28 cellular contexts compared by ENCODE assay signal in the genomic region with DNA sequence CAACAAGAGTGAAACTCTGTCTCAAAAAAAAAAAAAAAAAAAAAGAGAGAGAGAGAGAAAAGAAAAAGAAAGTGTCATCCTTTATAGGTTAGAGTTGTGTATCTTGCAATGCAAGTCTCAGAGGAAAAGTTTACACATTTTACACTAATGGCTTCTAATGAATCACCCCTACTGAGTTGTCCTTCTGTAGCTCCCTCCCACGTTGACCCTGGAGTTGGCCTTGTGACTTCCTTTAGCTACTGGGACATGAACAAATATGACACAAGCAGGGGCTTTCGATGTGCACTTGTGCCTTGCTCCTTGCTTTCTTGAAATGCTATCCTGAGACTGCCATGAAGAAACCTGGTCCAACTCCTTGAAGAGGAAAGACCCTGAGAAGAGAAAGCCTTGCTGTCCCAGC. TPM values are rescaled to one million over a fixed set of nuclear protein-coding genes. Genes with fewer than 3 reads are reported as not detected.
DNase-seq lines count a peak whose midpoint lies in the region; ATAC-seq and TF ChIP-seq lines count a peak whose summit lies in the region.
"Had no signal": no experiment of that assay in that cellular context is flagged by ENCODE, and none has a peak within 500 bp of the region (broad histone marks: within the 10 kb centered on the region; RNA-seq: fewer than 3 reads in every experiment).

No MANE protein-coding gene starts in this region.

- no peaks in the 10 kb centered on the region for H3K9me3 Mint-ChIP-seq in activated CD8-positive, alpha-beta T cell treated with anti-CD3 and anti-CD28 coated beads for 36 hours
- H3K9me3 Mint-ChIP-seq in activated CD8-positive, alpha-beta T cell treated with anti-CD3 and anti-CD28 coated beads, Interleukin-2, amount 10 ng/mL, durations not matched to agents 7 days and 5 days (ENCODE audit: insufficient read depth): no peaks in the 10 kb centered on the region
- H3K9me3 Mint-ChIP-seq in activated T-helper 17 cell treated with anti-CD3 and anti-CD28 coated beads, Interleukin-2, amount 50 U/mL, for 72 hours: no peaks in the 10 kb centered on the region
- no peaks in the 10 kb centered on the region for H3K9me3 Mint-ChIP-seq in neural progenitor cell
- H3K9me3 Mint-ChIP-seq: CD4-positive, alpha-beta memory T cell; HFFc6 had no signal

- peaks cover 6% of the 10 kb centered on the region for H3K27me3 ChIP-seq in neural progenitor cell
- H3K27me3 ChIP-seq: BLaER1, SJCRH30 had no signal

- H3K4me3 Mint-ChIP-seq in activated CD8-positive, alpha-beta T cell treated with anti-CD3 and anti-CD28 coated beads for 36 hours: no peak overlapping the region
- no peak overlapping the region for H3K4me3 Mint-ChIP-seq in activated CD8-positive, alpha-beta T cell treated with anti-CD3 and anti-CD28 coated beads, Interleukin-2, amount 10 ng/mL, durations not matched to agents 7 days and 5 days
- H3K4me3 Mint-ChIP-seq in activated T-helper 17 cell treated with anti-CD3 and anti-CD28 coated beads, Interleukin-2, amount 50 U/mL, for 72 hours: peak overlapping the region; percentile 13
- H3K4me3 Mint-ChIP-seq in neural progenitor cell: no peak overlapping the region
- H3K4me3 Mint-ChIP-seq: CD4-positive, alpha-beta memory T cell; HFFc6 had no signal

- H2AFZ ChIP-seq in neural progenitor cell (replicated peaks): no peak overlapping the region

- CTCF ChIA-PET in activated CD8-positive, alpha-beta T cell treated with anti-CD3 and anti-CD28 coated beads for 36 hours (lab: Charles Lee): interaction anchor here (1.2 to 1.6 kb wide), 3 partner anchors 10 to 309 kb away, joined by 3 read pairs; no protein-coding TSS in a partner anchor
- CTCF ChIA-PET in activated CD8-positive, alpha-beta T cell treated with anti-CD3 and anti-CD28 coated beads, Interleukin-2, amount 10 ng/mL, durations not matched to agents 7 days and 5 days (lab: Charles Lee): interaction anchor here (0.9 to 2.9 kb wide), 2 partner anchors 10 to 311 kb away, joined by 3 to 7 read pairs; no protein-coding TSS in a partner anchor

- intact Hi-C loops in activated CD8-positive, alpha-beta T cell treated with anti-CD3 and anti-CD28 coated beads for 36 hours (cut with micrococcal nuclease): no loop called here

- H3K4me1 Mint-ChIP-seq in activated CD8-positive, alpha-beta T cell treated with anti-CD3 and anti-CD28 coated beads for 36 hours (ENCODE audit: low read depth): peaks cover 13% of the 10 kb centered on the region
- H3K4me1 Mint-ChIP-seq in activated CD8-positive, alpha-beta T cell treated with anti-CD3 and anti-CD28 coated beads, Interleukin-2, amount 10 ng/mL, durations not matched to agents 7 days and 5 days (ENCODE audit: low read depth): peaks cover 22% of the 10 kb centered on the region
- H3K4me1 Mint-ChIP-seq in activated T-helper 17 cell treated with anti-CD3 and anti-CD28 coated beads, Interleukin-2, amount 50 U/mL, for 72 hours: peaks cover 15% of the 10 kb centered on the region
- peaks cover 25% of the 10 kb centered on the region for H3K4me1 Mint-ChIP-seq in neural progenitor cell

- H4K20me1 ChIP-seq in neural progenitor cell (ENCODE audit: low read depth): peaks cover 13% of the 10 kb centered on the region

- peaks cover 18% of the 10 kb centered on the region for H3K27me3 Mint-ChIP-seq in activated CD8-positive, alpha-beta T cell treated with anti-CD3 and anti-CD28 coated beads for 36 hours
- peaks cover 37% of the 10 kb centered on the region for H3K27me3 Mint-ChIP-seq in activated CD8-positive, alpha-beta T cell treated with anti-CD3 and anti-CD28 coated beads, Interleukin-2, amount 10 ng/mL, durations not matched to agents 7 days and 5 days (ENCODE audit: low read depth)
- peaks cover 8% of the 10 kb centered on the region for H3K27me3 Mint-ChIP-seq in activated T-helper 17 cell treated with anti-CD3 and anti-CD28 coated beads, Interleukin-2, amount 50 U/mL, for 72 hours
- peaks cover 4% of the 10 kb centered on the region for H3K27me3 Mint-ChIP-seq in neural progenitor cell (ENCODE audit: insufficient read depth, low read depth)

- no peak overlapping the region for H3K4me3 ChIP-seq in neural progenitor cell
- H3K4me3 ChIP-seq: BLaER1, HAP-1, K562, SJCRH30 had no signal

- H3K4me2 ChIP-seq in neural progenitor cell: no peak overlapping the region
- H3K4me2 ChIP-seq: BLaER1 had no signal

- POLR2A ChIA-PET in activated CD8-positive, alpha-beta T cell treated with anti-CD3 and anti-CD28 coated beads for 36 hours (lab: Charles Lee): no interaction called here
- POLR2A ChIA-PET in activated CD8-positive, alpha-beta T cell treated with anti-CD3 and anti-CD28 coated beads, Interleukin-2, amount 10 ng/mL, durations not matched to agents 7 days and 5 days (lab: Charles Lee): no interaction called here

- H3K79me2 ChIP-seq in neural progenitor cell (ENCODE audit: low read depth): peaks cover 22% of the 10 kb centered on the region

- peak; percentile 32 for DNase-seq in activated CD8-positive, alpha-beta T cell treated with anti-CD3 and anti-CD28 coated beads for 36 hours
- no peak for DNase-seq in activated CD8-positive, alpha-beta T cell treated with anti-CD3 and anti-CD28 coated beads, Interleukin-2, amount 10 ng/mL, durations not matched to agents 7 days and 5 days
- DNase-seq in neural progenitor cell (ENCODE audit: low spot score) (no peak), NCI-H345 (lab: John Stamatoyannopoulos, UW) (no peak), mucosa of gallbladder (ENCODE audit: low spot score) (no peak)
- DNase-seq in stimulated activated CD4-positive, alpha-beta T cell treated with anti-CD3 and anti-CD28 coated beads, Interleukin-2, amount 100 ng/mL, for 48 hours: no peak
- DNase-seq: CD4-positive, alpha-beta memory T cell; COR-L47; DMS53; GOT3; HFFc6; Kasumi-1; MV-4-11; NCI-H1105 treated with DMSO at 0.1 percent for 48 hours; NCI-H2029; NCI-H446 treated with DMSO at 0.1 percent for 48 hours; NCI-H526; NCI-H82; NK-92 treated with Interleukin-12 subunit alpha and Interleukin-12 subunit beta, amount 100 ng/mL, for 24 hours; PC-3; SJCRH30 had no signal

- no peaks in the 10 kb centered on the region for H3K9me3 ChIP-seq in neural progenitor cell (ENCODE audit: low read depth)
- H3K9me3 ChIP-seq: BLaER1, HAP-1, SJCRH30 had no signal

- no peak overlapping the region for H3K27ac ChIP-seq in neural progenitor cell
- H3K27ac ChIP-seq: BLaER1, SJCRH30 had no signal

- H3K36me3 ChIP-seq in neural progenitor cell: no peaks in the 10 kb centered on the region
- H3K36me3 ChIP-seq: BLaER1, HAP-1, SJCRH30 had no signal

- peaks cover 19% of the 10 kb centered on the region for H3K4me1 ChIP-seq in neural progenitor cell
- H3K4me1 ChIP-seq: HAP-1, SJCRH30 had no signal

- H3K36me3 Mint-ChIP-seq in activated CD8-positive, alpha-beta T cell treated with anti-CD3 and anti-CD28 coated beads for 36 hours (ENCODE audit: low read depth): no peaks in the 10 kb centered on the region
- peaks cover 2% of the 10 kb centered on the region for H3K36me3 Mint-ChIP-seq in activated CD8-positive, alpha-beta T cell treated with anti-CD3 and anti-CD28 coated beads, Interleukin-2, amount 10 ng/mL, durations not matched to agents 7 days and 5 days (ENCODE audit: low read depth)
- no peaks in the 10 kb centered on the region for H3K36me3 Mint-ChIP-seq in activated T-helper 17 cell treated with anti-CD3 and anti-CD28 coated beads, Interleukin-2, amount 50 U/mL, for 72 hours (ENCODE audit: low read depth)
- no peaks in the 10 kb centered on the region for H3K36me3 Mint-ChIP-seq in neural progenitor cell

- H3K27ac Mint-ChIP-seq in activated CD8-positive, alpha-beta T cell treated with anti-CD3 and anti-CD28 coated beads for 36 hours: no peak overlapping the region
- no peak overlapping the region for H3K27ac Mint-ChIP-seq in activated CD8-positive, alpha-beta T cell treated with anti-CD3 and anti-CD28 coated beads, Interleukin-2, amount 10 ng/mL, durations not matched to agents 7 days and 5 days
- peak overlapping the region; percentile 19 for H3K27ac Mint-ChIP-seq in activated T-helper 17 cell treated with anti-CD3 and anti-CD28 coated beads, Interleukin-2, amount 50 U/mL, for 72 hours
- peak overlapping the region; percentile 19 for H3K27ac Mint-ChIP-seq in neural progenitor cell
- H3K27ac Mint-ChIP-seq: CD4-positive, alpha-beta memory T cell; HFFc6 had no signal

- ATAC-seq in activated CD8-positive, alpha-beta T cell treated with anti-CD3 and anti-CD28 coated beads for 36 hours: no peak
- no peak for ATAC-seq in activated CD8-positive, alpha-beta T cell treated with anti-CD3 and anti-CD28 coated beads, Interleukin-2, amount 10 ng/mL, durations not matched to agents 7 days and 5 days
- ATAC-seq in activated T-helper 17 cell treated with anti-CD3 and anti-CD28 coated beads, Interleukin-2, amount 50 U/mL, for 72 hours (replicated peaks): peak; percentile 37
- ATAC-seq: HepG2, K562, PC-3, Right ventricle myocardium inferior had no signal

- H3F3A ChIP-seq in neural progenitor cell (ENCODE audit: low read depth): no peaks in the 10 kb centered on the region

- no peak overlapping the region for H3K9ac ChIP-seq in neural progenitor cell
- H3K9ac ChIP-seq: BLaER1 had no signal

- no peak for TF ChIP-seq CTCF in activated CD8-positive, alpha-beta T cell treated with anti-CD3 and anti-CD28 coated beads for 36 hours (IDR thresholded peaks at IDR 0.05)
- no peak for TF ChIP-seq CTCF in neural progenitor cell (IDR thresholded peaks at IDR 0.05)

RNA-seq across cellular contexts. Expression of a gene that starts 2.4 kb away (rescaled TPM):
- total RNA-seq in activated CD8-positive, alpha-beta T cell treated with anti-CD3 and anti-CD28 coated beads for 36 hours: 1 to 10 TPM; 5.0 to 9.4 TPM
- 10 to 100 TPM; 17.7 to 18.0 TPM for total RNA-seq in activated CD8-positive, alpha-beta T cell treated with anti-CD3 and anti-CD28 coated beads, Interleukin-2, amount 10 ng/mL, durations not matched to agents 7 days and 5 days
- 10 to 100 TPM; 49.3 to 82.4 TPM for total RNA-seq in activated T-helper 17 cell treated with anti-CD3 and anti-CD28 coated beads, Interleukin-2, amount 50 U/mL, for 72 hours
- total RNA-seq in neural progenitor cell (ENCODE audit: low replicate concordance) (27.8 and 35.1 TPM in 2 replicates), mucosa of gallbladder (62.4 TPM)
- total RNA-seq: G401 had no signal

Comparison
In these comparisons a context has a peak if more than half of its experiments do, and no peak if none do; other contexts are left out.
1. H3K27ac Mint-ChIP-seq: peak in activated T-helper 17 cell treated with anti-CD3 and anti-CD28 coated beads, Interleukin-2, amount 50 U/mL, for 72 hours (single experiment) and neural progenitor cell (single experiment); none in activated CD8-positive, alpha-beta T cell treated with anti-CD3 and anti-CD28 coated beads for 36 hours (single experiment) and activated CD8-positive, alpha-beta T cell treated with anti-CD3 and anti-CD28 coated beads, Interleukin-2, amount 10 ng/mL, durations not matched to agents 7 days and 5 days (single experiment).